ENCODE assay signal across 1 cellular context in the genomic region with DNA sequence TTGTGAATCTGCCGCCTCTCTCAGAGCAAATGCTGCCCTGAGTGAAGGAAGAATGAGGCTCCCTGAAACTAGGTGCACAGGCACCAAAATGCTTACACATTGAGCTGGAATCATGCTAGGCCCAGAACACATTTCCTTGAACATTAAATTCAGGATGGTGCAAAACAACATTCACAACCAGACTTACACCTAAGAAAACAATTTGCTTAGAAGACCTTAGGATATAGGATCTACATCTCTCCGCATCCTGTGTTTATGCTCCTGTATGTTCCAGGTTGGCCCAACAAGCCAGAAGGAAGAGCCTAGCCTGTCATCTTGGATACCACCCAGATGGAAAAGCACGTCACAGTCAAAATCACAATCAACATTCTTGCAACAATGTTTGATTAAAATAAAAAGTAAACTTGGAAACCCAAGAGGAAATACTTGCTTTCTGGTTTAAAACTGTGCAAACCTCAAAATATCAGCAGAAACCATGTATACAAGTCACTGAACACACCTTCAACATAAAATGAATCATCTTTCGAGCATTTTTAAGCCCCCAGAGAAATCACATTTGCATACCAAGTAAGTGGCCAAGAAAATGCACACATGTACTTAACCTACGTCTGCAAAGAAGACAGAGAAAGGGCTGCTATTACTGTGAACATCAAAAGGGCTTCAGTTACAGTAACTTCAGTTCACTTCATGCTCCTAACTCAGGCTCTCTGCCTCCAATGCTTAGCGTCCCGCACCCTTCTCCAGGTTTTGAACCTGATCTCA.
A peak's percentile ranks its signal among the peaks of the same experiment; 100 is the strongest.
TF ChIP-seq lines count a peak whose summit lies in the region.

No MANE protein-coding gene starts in this region.

TF ChIP-seq in HepG2, 621 proteins besides CTCF, POLR2A, EP300 and RAD21:
- TF ChIP-seq IKZF4 (CRISPR knock-in tag; IDR thresholded peaks at IDR 0.05; ENCODE audit: borderline replicate concordance, low read depth, not compliant biosample characterization): no peak
- no peak for TF ChIP-seq ZNF329 (CRISPR knock-in tag; IDR thresholded peaks at IDR 0.05; ENCODE audit: low read depth)
- no peak for TF ChIP-seq ZNF484 (CRISPR knock-in tag; IDR thresholded peaks at IDR 0.05; ENCODE audit: borderline replicate concordance, low read depth)
- TF ChIP-seq, protein P1, sequence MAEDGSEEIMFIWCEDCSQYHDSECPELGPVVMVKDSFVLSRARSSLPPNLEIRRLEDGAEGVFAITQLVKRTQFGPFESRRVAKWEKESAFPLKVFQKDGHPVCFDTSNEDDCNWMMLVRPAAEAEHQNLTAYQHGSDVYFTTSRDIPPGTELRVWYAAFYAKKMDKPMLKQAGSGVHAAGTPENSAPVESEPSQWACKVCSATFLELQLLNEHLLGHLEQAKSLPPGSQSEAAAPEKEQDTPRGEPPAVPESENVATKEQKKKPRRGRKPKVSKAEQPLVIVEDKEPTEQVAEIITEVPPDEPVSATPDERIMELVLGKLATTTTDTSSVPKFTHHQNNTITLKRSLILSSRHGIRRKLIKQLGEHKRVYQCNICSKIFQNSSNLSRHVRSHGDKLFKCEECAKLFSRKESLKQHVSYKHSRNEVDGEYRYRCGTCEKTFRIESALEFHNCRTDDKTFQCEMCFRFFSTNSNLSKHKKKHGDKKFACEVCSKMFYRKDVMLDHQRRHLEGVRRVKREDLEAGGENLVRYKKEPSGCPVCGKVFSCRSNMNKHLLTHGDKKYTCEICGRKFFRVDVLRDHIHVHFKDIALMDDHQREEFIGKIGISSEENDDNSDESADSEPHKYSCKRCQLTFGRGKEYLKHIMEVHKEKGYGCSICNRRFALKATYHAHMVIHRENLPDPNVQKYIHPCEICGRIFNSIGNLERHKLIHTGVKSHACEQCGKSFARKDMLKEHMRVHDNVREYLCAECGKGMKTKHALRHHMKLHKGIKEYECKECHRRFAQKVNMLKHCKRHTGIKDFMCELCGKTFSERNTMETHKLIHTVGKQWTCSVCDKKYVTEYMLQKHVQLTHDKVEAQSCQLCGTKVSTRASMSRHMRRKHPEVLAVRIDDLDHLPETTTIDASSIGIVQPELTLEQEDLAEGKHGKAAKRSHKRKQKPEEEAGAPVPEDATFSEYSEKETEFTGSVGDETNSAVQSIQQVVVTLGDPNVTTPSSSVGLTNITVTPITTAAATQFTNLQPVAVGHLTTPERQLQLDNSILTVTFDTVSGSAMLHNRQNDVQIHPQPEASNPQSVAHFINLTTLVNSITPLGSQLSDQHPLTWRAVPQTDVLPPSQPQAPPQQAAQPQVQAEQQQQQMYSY (CRISPR knock-in tag; IDR thresholded peaks at IDR 0.05): 0 out of 2 replicates have a peak, but pooled peaks have one; percentile 40
- TF ChIP-seq ZFX (CRISPR knock-in tag; IDR thresholded peaks at IDR 0.05; ENCODE audit: low read depth): peak; percentile 30; the same call in 1 of the 2 replicates
- TF ChIP-seq ZBTB7B (CRISPR knock-in tag; IDR thresholded peaks at IDR 0.05): 0 out of 2 replicates have a peak, but pooled peaks have one; percentile 25
- TF ChIP-seq, protein P2, sequence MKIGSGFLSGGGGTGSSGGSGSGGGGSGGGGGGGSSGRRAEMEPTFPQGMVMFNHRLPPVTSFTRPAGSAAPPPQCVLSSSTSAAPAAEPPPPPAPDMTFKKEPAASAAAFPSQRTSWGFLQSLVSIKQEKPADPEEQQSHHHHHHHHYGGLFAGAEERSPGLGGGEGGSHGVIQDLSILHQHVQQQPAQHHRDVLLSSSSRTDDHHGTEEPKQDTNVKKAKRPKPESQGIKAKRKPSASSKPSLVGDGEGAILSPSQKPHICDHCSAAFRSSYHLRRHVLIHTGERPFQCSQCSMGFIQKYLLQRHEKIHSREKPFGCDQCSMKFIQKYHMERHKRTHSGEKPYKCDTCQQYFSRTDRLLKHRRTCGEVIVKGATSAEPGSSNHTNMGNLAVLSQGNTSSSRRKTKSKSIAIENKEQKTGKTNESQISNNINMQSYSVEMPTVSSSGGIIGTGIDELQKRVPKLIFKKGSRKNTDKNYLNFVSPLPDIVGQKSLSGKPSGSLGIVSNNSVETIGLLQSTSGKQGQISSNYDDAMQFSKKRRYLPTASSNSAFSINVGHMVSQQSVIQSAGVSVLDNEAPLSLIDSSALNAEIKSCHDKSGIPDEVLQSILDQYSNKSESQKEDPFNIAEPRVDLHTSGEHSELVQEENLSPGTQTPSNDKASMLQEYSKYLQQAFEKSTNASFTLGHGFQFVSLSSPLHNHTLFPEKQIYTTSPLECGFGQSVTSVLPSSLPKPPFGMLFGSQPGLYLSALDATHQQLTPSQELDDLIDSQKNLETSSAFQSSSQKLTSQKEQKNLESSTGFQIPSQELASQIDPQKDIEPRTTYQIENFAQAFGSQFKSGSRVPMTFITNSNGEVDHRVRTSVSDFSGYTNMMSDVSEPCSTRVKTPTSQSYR (CRISPR knock-in tag; IDR thresholded peaks at IDR 0.05; ENCODE audit: borderline replicate concordance): no peak
- 0 out of 2 replicates have a peak, but pooled peaks have one; percentile 20 for TF ChIP-seq ZNF331 (CRISPR knock-in tag; IDR thresholded peaks at IDR 0.05)
- TF ChIP-seq, protein P3, sequence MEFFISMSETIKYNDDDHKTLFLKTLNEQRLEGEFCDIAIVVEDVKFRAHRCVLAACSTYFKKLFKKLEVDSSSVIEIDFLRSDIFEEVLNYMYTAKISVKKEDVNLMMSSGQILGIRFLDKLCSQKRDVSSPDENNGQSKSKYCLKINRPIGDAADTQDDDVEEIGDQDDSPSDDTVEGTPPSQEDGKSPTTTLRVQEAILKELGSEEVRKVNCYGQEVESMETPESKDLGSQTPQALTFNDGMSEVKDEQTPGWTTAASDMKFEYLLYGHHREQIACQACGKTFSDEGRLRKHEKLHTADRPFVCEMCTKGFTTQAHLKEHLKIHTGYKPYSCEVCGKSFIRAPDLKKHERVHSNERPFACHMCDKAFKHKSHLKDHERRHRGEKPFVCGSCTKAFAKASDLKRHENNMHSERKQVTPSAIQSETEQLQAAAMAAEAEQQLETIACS (CRISPR knock-in tag; IDR thresholded peaks at IDR 0.05): no peak
- peak; percentile 38; the same call in 1 of the 2 replicates for TF ChIP-seq TAF1 (CRISPR knock-in tag; IDR thresholded peaks at IDR 0.05)
- TF ChIP-seq SAP130 (CRISPR knock-in tag; IDR thresholded peaks at IDR 0.05; ENCODE audit: low read depth): peak; percentile 27
- TF ChIP-seq SIN3A (IDR thresholded peaks at IDR 0.05; ENCODE audit: borderline replicate concordance, low read depth, low read length): no peak; the same call in 1 of the 2 replicates
- TF ChIP-seq MYC (CRISPR knock-in tag; IDR thresholded peaks at IDR 0.05; ENCODE audit: borderline replicate concordance): no peak
- peak; percentile 23; the same call in 1 of the 2 replicates for TF ChIP-seq MBD4 (IDR thresholded peaks at IDR 0.05; ENCODE audit: borderline replicate concordance, low read length)
- peak; percentile 46; the same call in 1 of the 2 replicates for TF ChIP-seq PHF8 (CRISPR knock-in tag; IDR thresholded peaks at IDR 0.05)
- TF ChIP-seq, protein P4, sequence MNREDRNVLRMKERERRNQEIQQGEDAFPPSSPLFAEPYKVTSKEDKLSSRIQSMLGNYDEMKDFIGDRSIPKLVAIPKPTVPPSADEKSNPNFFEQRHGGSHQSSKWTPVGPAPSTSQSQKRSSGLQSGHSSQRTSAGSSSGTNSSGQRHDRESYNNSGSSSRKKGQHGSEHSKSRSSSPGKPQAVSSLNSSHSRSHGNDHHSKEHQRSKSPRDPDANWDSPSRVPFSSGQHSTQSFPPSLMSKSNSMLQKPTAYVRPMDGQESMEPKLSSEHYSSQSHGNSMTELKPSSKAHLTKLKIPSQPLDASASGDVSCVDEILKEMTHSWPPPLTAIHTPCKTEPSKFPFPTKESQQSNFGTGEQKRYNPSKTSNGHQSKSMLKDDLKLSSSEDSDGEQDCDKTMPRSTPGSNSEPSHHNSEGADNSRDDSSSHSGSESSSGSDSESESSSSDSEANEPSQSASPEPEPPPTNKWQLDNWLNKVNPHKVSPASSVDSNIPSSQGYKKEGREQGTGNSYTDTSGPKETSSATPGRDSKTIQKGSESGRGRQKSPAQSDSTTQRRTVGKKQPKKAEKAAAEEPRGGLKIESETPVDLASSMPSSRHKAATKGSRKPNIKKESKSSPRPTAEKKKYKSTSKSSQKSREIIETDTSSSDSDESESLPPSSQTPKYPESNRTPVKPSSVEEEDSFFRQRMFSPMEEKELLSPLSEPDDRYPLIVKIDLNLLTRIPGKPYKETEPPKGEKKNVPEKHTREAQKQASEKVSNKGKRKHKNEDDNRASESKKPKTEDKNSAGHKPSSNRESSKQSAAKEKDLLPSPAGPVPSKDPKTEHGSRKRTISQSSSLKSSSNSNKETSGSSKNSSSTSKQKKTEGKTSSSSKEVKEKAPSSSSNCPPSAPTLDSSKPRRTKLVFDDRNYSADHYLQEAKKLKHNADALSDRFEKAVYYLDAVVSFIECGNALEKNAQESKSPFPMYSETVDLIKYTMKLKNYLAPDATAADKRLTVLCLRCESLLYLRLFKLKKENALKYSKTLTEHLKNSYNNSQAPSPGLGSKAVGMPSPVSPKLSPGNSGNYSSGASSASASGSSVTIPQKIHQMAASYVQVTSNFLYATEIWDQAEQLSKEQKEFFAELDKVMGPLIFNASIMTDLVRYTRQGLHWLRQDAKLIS (CRISPR knock-in tag; IDR thresholded peaks at IDR 0.05): peak; percentile 29; the same call in 1 of the 2 replicates
- TF ChIP-seq, protein P5, sequence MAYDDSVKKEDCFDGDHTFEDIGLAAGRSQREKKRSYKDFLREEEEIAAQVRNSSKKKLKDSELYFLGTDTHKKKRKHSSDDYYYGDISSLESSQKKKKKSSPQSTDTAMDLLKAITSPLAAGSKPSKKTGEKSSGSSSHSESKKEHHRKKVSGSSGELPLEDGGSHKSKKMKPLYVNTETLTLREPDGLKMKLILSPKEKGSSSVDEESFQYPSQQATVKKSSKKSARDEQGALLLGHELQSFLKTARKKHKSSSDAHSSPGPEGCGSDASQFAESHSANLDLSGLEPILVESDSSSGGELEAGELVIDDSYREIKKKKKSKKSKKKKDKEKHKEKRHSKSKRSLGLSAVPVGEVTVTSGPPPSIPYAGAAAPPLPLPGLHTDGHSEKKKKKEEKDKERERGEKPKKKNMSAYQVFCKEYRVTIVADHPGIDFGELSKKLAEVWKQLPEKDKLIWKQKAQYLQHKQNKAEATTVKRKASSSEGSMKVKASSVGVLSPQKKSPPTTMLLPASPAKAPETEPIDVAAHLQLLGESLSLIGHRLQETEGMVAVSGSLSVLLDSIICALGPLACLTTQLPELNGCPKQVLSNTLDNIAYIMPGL (CRISPR knock-in tag; IDR thresholded peaks at IDR 0.05; ENCODE audit: borderline replicate concordance in 1 of 2, low read depth in 1 of 2): 0 out of 4 replicates have a peak, but pooled peaks of 1 of the 2 experiments have one; percentile 21
- TF ChIP-seq KAT7 (CRISPR knock-in tag; IDR thresholded peaks at IDR 0.05; ENCODE audit: borderline replicate concordance): peak; percentile 40; the same call in 1 of the 2 replicates
- no peak for TF ChIP-seq ZNF781 (CRISPR knock-in tag; IDR thresholded peaks at IDR 0.05; ENCODE audit: borderline replicate concordance, not compliant biosample characterization)
- 0 out of 2 replicates have a peak, but pooled peaks have one; percentile 12 for TF ChIP-seq POLR2AphosphoS5 (IDR thresholded peaks at IDR 0.05; ENCODE audit: low read depth, low read length)
- TF ChIP-seq, protein P6, sequence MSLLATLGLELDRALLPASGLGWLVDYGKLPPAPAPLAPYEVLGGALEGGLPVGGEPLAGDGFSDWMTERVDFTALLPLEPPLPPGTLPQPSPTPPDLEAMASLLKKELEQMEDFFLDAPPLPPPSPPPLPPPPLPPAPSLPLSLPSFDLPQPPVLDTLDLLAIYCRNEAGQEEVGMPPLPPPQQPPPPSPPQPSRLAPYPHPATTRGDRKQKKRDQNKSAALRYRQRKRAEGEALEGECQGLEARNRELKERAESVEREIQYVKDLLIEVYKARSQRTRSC (CRISPR knock-in tag; IDR thresholded peaks at IDR 0.05; ENCODE audit: low read depth): no peak
- TF ChIP-seq KDM5A (IDR thresholded peaks at IDR 0.05; ENCODE audit: borderline replicate concordance, low read length): 0 out of 2 replicates have a peak, but pooled peaks have one; percentile 17
- TF ChIP-seq ARNTL (CRISPR knock-in tag; IDR thresholded peaks at IDR 0.05): 0 out of 2 replicates have a peak, but pooled peaks have one; percentile 29
